Comparison of ENCODE assay signal across 25 cellular contexts in the genomic region with DNA sequence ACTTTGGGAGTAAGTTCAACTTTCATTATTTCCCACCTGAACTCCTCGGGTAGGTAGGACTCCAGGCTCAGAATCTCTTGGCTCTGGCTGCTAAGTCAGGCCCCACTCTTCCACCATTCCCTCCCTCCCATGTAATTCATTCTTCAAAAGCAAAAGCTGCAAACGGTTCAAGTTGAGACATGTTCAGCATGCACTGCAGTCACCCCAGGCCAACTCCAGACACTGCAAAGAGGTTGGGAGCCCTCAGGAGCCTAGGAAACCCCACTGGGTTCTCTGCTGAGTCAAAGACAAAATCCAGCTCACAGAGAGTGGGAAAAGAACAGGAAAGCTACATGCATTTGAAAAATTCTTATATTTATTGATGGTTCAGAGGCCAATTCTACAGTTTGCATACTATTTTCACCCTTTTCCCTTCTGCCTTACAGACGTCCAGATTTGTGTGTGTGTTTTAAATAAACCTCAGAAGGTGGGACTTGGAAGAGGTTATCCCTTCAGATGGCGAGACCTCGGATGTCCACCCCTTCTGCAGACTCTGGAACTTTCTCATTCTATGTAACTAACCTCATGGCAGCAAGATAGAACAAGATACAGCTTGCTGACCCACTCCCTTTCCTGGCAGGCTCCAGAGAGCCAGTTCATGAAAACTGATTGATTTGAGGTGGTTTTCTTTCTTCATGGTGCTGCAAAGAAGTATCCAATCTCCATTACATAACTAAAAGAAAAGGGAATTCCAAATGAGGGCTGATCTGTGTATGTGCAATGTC.
DNase-seq lines count a peak whose midpoint lies in the region; ATAC-seq, FAIRE-seq and TF ChIP-seq lines count a peak whose summit lies in the region.
"Had no signal": no experiment of that assay in that cellular context is flagged by ENCODE, and none has a peak within 500 bp of the region (broad histone marks: within the 10 kb centered on the region; RNA-seq: fewer than 3 reads in every experiment).

No MANE protein-coding gene starts in this region.

- CTCF ChIA-PET in CD8-positive, alpha-beta memory T cell (lab: Charles Lee) = no interaction called here
- CTCF ChIA-PET in CD4-positive, alpha-beta T cell (lab: Charles Lee) = interaction anchor here (0.8 kb wide), 1 partner anchor 9 kb away, joined by 3 read pairs; no protein-coding TSS in a partner anchor

- peaks cover 40% of the 10 kb centered on the region for H3K4me1 Mint-ChIP-seq in nephron progenitor cell
- peaks cover 15 to 20% (median 16%) of the 10 kb centered on the region in 3 donors for H3K4me1 Mint-ChIP-seq in CD8-positive, alpha-beta memory T cell
- peaks cover 22% of the 10 kb centered on the region for H3K4me1 Mint-ChIP-seq in CD4-positive, alpha-beta T cell (ENCODE audit: low read depth)
- H3K4me1 Mint-ChIP-seq: central memory CD8-positive, alpha-beta T cell had no signal

- H3K27ac ChIP-seq in CD8-positive, alpha-beta memory T cell (ENCODE audit: low read depth, low read length) = no peak overlapping the region
- no peak overlapping the region for H3K27ac ChIP-seq in CD4-positive, alpha-beta T cell (ENCODE audit: low read depth, low read length)
- H3K27ac ChIP-seq: right lobe of liver, SJSA1, upper lobe of right lung had no signal

- no peaks in the 10 kb centered on the region for H3K27me3 ChIP-seq in bronchial epithelial cell (ENCODE audit: control insufficient read depth, insufficient read depth, low read length)
- no peaks in the 10 kb centered on the region for H3K27me3 ChIP-seq in CD8-positive, alpha-beta memory T cell (ENCODE audit: insufficient read depth, low read length, poor library complexity, severe bottlenecking)
- H3K27me3 ChIP-seq in CD4-positive, alpha-beta T cell (ENCODE audit: control insufficient read depth, insufficient read depth, low read length) = no peaks in the 10 kb centered on the region
- H3K27me3 ChIP-seq: right lobe of liver, SJSA1, upper lobe of right lung had no signal

- no peak for ATAC-seq in CD4-positive, alpha-beta T cell (ENCODE audit: poor library complexity)
- ATAC-seq: naive thymus-derived CD4-positive, alpha-beta T cell; Panc1; upper lobe of right lung had no signal

- H3K36me3 Mint-ChIP-seq in nephron progenitor cell (ENCODE audit: low read depth) = peaks cover 28% of the 10 kb centered on the region
- no peaks in the 10 kb centered on the region for H3K36me3 Mint-ChIP-seq in CD8-positive, alpha-beta memory T cell
- H3K36me3 Mint-ChIP-seq in CD4-positive, alpha-beta T cell (ENCODE audit: low read depth) = no peaks in the 10 kb centered on the region

- H3K9me3 ChIP-seq in CD8-positive, alpha-beta memory T cell (ENCODE audit: low read length) = no peaks in the 10 kb centered on the region
- no peaks in the 10 kb centered on the region for H3K9me3 ChIP-seq in CD4-positive, alpha-beta T cell (ENCODE audit: control insufficient read depth, low read length)
- H3K9me3 ChIP-seq: right lobe of liver, SJSA1, upper lobe of right lung had no signal

- peaks cover 4% of the 10 kb centered on the region for H3K27me3 Mint-ChIP-seq in nephron progenitor cell (ENCODE audit: low read depth, poor library complexity)
- H3K27me3 Mint-ChIP-seq in CD8-positive, alpha-beta memory T cell = no peaks in the 10 kb centered on the region
- H3K27me3 Mint-ChIP-seq in CD4-positive, alpha-beta T cell = no peaks in the 10 kb centered on the region
- H3K27me3 Mint-ChIP-seq: central memory CD8-positive, alpha-beta T cell; naive thymus-derived CD4-positive, alpha-beta T cell had no signal

- H3K36me3 ChIP-seq in bronchial epithelial cell (ENCODE audit: control insufficient read depth, insufficient read depth, low read length) = peaks cover 1% of the 10 kb centered on the region
- H3K36me3 ChIP-seq in CD8-positive, alpha-beta memory T cell (ENCODE audit: insufficient read depth, low read length) = no peaks in the 10 kb centered on the region
- H3K36me3 ChIP-seq: right lobe of liver, SJSA1, upper lobe of right lung had no signal

- TF ChIP-seq CTCF in bronchial epithelial cell (IDR thresholded peaks at IDR 0.05; ENCODE audit: insufficient read depth, low read length, severe bottlenecking) = no peak
- no peak for TF ChIP-seq CTCF in nephron progenitor cell (IDR thresholded peaks at IDR 0.05)
- no peak for TF ChIP-seq CTCF in CD4-positive, alpha-beta T cell (IDR thresholded peaks at IDR 0.05)

- H3K9me3 Mint-ChIP-seq in nephron progenitor cell = no peaks in the 10 kb centered on the region
- no peaks in the 10 kb centered on the region for H3K9me3 Mint-ChIP-seq in CD8-positive, alpha-beta memory T cell
- no peaks in the 10 kb centered on the region for H3K9me3 Mint-ChIP-seq in CD4-positive, alpha-beta T cell
- H3K9me3 Mint-ChIP-seq: activated CD4-positive, alpha-beta T cell treated with anti-CD3 and anti-CD28 coated beads, Interleukin-2, amount 10 ng/mL, durations not matched to agents 24 days and 14 days; activated naive CD4-positive, alpha-beta T cell treated with anti-CD3 and anti-CD28 coated beads, Interleukin-2, amount 10 ng/mL, durations not matched to agents 7 days and 5 days; central memory CD8-positive, alpha-beta T cell had no signal

- no peak overlapping the region for H3K4me3 Mint-ChIP-seq in nephron progenitor cell
- H3K4me3 Mint-ChIP-seq in CD8-positive, alpha-beta memory T cell = no peak overlapping the region
- no peak overlapping the region for H3K4me3 Mint-ChIP-seq in CD4-positive, alpha-beta T cell
- H3K4me3 Mint-ChIP-seq: activated CD4-positive, alpha-beta T cell treated with anti-CD3 and anti-CD28 coated beads, Interleukin-2, amount 10 ng/mL, durations not matched to agents 24 days and 14 days; activated naive CD4-positive, alpha-beta T cell treated with anti-CD3 and anti-CD28 coated beads, Interleukin-2, amount 10 ng/mL, durations not matched to agents 7 days and 5 days; CD14-positive monocyte; central memory CD8-positive, alpha-beta T cell; naive thymus-derived CD4-positive, alpha-beta T cell had no signal

- no peak overlapping the region for H3K4me3 ChIP-seq in bronchial epithelial cell (ENCODE audit: low read depth, low read length)
- no peak overlapping the region for H3K4me3 ChIP-seq in CD8-positive, alpha-beta memory T cell (ENCODE audit: low read length)
- H3K4me3 ChIP-seq: right lobe of liver, SJSA1, upper lobe of right lung had no signal

- no peak for FAIRE-seq in bronchial epithelial cell (lab: Jason Lieb, UNC)

- peaks cover 19% of the 10 kb centered on the region for H3K4me1 ChIP-seq in CD8-positive, alpha-beta memory T cell (ENCODE audit: insufficient read depth, low read length)
- H3K4me1 ChIP-seq: SJSA1 had no signal

- POLR2A ChIA-PET in CD8-positive, alpha-beta memory T cell (lab: Charles Lee) = no interaction called here
- POLR2A ChIA-PET in CD4-positive, alpha-beta T cell (lab: Charles Lee) = no interaction called here

- intact Hi-C loops in CD4-positive, alpha-beta T cell (cut with DNase I, micrococcal nuclease) = no loop called here

- peak overlapping the region; percentile 65 for H3K27ac Mint-ChIP-seq in nephron progenitor cell
- H3K27ac Mint-ChIP-seq in CD8-positive, alpha-beta memory T cell = no peak overlapping the region
- H3K27ac Mint-ChIP-seq in CD4-positive, alpha-beta T cell = no peak overlapping the region
- H3K27ac Mint-ChIP-seq: activated CD4-positive, alpha-beta T cell treated with anti-CD3 and anti-CD28 coated beads, Interleukin-2, amount 10 ng/mL, durations not matched to agents 24 days and 14 days; activated naive CD4-positive, alpha-beta T cell treated with anti-CD3 and anti-CD28 coated beads, Interleukin-2, amount 10 ng/mL, durations not matched to agents 7 days and 5 days; naive thymus-derived CD4-positive, alpha-beta T cell had no signal

- DNase-seq in DMS 273 treated with DMSO at 0.1 percent for 48 hours (lab: John Stamatoyannopoulos, UW) (peak; percentile 18), NCI-H146 (lab: John Stamatoyannopoulos, UW) (peak; percentile 58), bronchial epithelial cell (ENCODE audit: low read depth) (peak; percentile 86), nephron progenitor cell (no peak), C1 segment of cervical spinal cord (lab: John Stamatoyannopoulos, UW) (no peak), D341Med (ENCODE audit: low spot score) (no peak)
- no peak for DNase-seq in CD8-positive, alpha-beta memory T cell
- DNase-seq in CD4-positive, alpha-beta T cell = no peak
- DNase-seq: ACHN; activated CD4-positive, alpha-beta T cell treated with anti-CD3 and anti-CD28 coated beads, Interleukin-2, amount 10 ng/mL, durations not matched to agents 24 days and 14 days; activated naive CD4-positive, alpha-beta T cell treated with anti-CD3 and anti-CD28 coated beads, Interleukin-2, amount 10 ng/mL, durations not matched to agents 7 days and 5 days; aorta; GDM1; KG1; left colon; naive thymus-derived CD4-positive, alpha-beta T cell; NCI-H187; NCI-H226; NK-92 treated with Interleukin-12 subunit alpha and Interleukin-12 subunit beta, amount 100 ng/mL, for 24 hours; right lobe of liver; upper lobe of right lung had no signal

Comparison
In these comparisons a context has a peak if more than half of its experiments do, and no peak if none do; other contexts are left out.
1. DNase-seq: peak in DMS 273 treated with DMSO at 0.1 percent for 48 hours (single experiment), NCI-H146 (single experiment) and bronchial epithelial cell (single experiment); none in nephron progenitor cell (single experiment), CD8-positive, alpha-beta memory T cell (0 of 5), C1 segment of cervical spinal cord (0 of 14), CD4-positive, alpha-beta T cell (0 of 10) and D341Med (single experiment).